In genomic region chr3:161649900-161650484, GRCh38 we compare ENCODE assay signal across 17 cellular contexts.
"Had no signal": no experiment of that assay in that cellular context is flagged by ENCODE, and none has a peak within 500 bp of the region (broad histone marks: within the 10 kb centered on the region; RNA-seq: fewer than 3 reads in every experiment).

No MANE protein-coding gene starts in this region.

- H3K4me2 ChIP-seq: smooth muscle cell had no signal

- H3K4me3 Mint-ChIP-seq: activated CD4-positive, alpha-beta memory T cell treated with anti-CD3 and anti-CD28 coated beads, Interleukin-2, amount 10 ng/mL, durations not matched to agents 7 days and 5 days; activated naive CD8-positive, alpha-beta T cell treated with anti-CD3 and anti-CD28 coated beads for 36 hours; activated T-cell treated with anti-CD3 and anti-CD28 coated beads, Interleukin-2, amount 50 U/mL, for 72 hours; immature natural killer cell; naive thymus-derived CD4-positive, alpha-beta T cell; stimulated activated effector memory CD8-positive, alpha-beta T cell treated with anti-CD3 and anti-CD28 coated beads, Interleukin-12 subunit alpha, Interleukin-12 subunit beta, amount 100 ng/mL, for 72 hours had no signal

- H3K27ac ChIP-seq: dorsolateral prefrontal cortex, tibial artery had no signal

- H3K9me3 ChIP-seq: tibial artery had no signal

- ATAC-seq: activated T-cell treated with anti-CD3 and anti-CD28 coated beads, Interleukin-2, amount 50 U/mL, for 72 hours; left cardiac atrium; naive thymus-derived CD4-positive, alpha-beta T cell; right cardiac atrium; stimulated activated effector memory CD8-positive, alpha-beta T cell treated with anti-CD3 and anti-CD28 coated beads, Interleukin-12 subunit alpha, Interleukin-12 subunit beta, amount 100 ng/mL, for 72 hours had no signal

- H3K36me3 ChIP-seq: tibial artery had no signal

- H3K36me3 Mint-ChIP-seq: activated naive CD8-positive, alpha-beta T cell treated with anti-CD3 and anti-CD28 coated beads for 36 hours; immature natural killer cell; naive thymus-derived CD4-positive, alpha-beta T cell; stimulated activated effector memory CD8-positive, alpha-beta T cell treated with anti-CD3 and anti-CD28 coated beads, Interleukin-12 subunit alpha, Interleukin-12 subunit beta, amount 100 ng/mL, for 72 hours had no signal

- H3K4me3 ChIP-seq: dorsolateral prefrontal cortex, lung, smooth muscle cell, tibial artery had no signal

- H3K27ac Mint-ChIP-seq: activated CD4-positive, alpha-beta memory T cell treated with anti-CD3 and anti-CD28 coated beads, Interleukin-2, amount 10 ng/mL, durations not matched to agents 7 days and 5 days; activated naive CD8-positive, alpha-beta T cell treated with anti-CD3 and anti-CD28 coated beads for 36 hours; activated T-cell treated with anti-CD3 and anti-CD28 coated beads, Interleukin-2, amount 50 U/mL, for 72 hours; immature natural killer cell; naive thymus-derived CD4-positive, alpha-beta T cell; progenitor cell of endocrine pancreas; stimulated activated effector memory CD8-positive, alpha-beta T cell treated with anti-CD3 and anti-CD28 coated beads, Interleukin-12 subunit alpha, Interleukin-12 subunit beta, amount 100 ng/mL, for 72 hours had no signal

- H3K4me1 ChIP-seq: tibial artery had no signal

- H3K4me1 Mint-ChIP-seq: activated CD4-positive, alpha-beta memory T cell treated with anti-CD3 and anti-CD28 coated beads, Interleukin-2, amount 10 ng/mL, durations not matched to agents 7 days and 5 days; activated naive CD8-positive, alpha-beta T cell treated with anti-CD3 and anti-CD28 coated beads for 36 hours; immature natural killer cell; naive thymus-derived CD4-positive, alpha-beta T cell; stimulated activated effector memory CD8-positive, alpha-beta T cell treated with anti-CD3 and anti-CD28 coated beads, Interleukin-12 subunit alpha, Interleukin-12 subunit beta, amount 100 ng/mL, for 72 hours had no signal

- H3K27me3 ChIP-seq: dorsolateral prefrontal cortex, tibial artery had no signal

- H3K27me3 Mint-ChIP-seq: activated CD4-positive, alpha-beta memory T cell treated with anti-CD3 and anti-CD28 coated beads, Interleukin-2, amount 10 ng/mL, durations not matched to agents 7 days and 5 days; activated naive CD8-positive, alpha-beta T cell treated with anti-CD3 and anti-CD28 coated beads for 36 hours; naive thymus-derived CD4-positive, alpha-beta T cell; progenitor cell of endocrine pancreas had no signal

- DNase-seq: activated CD4-positive, alpha-beta memory T cell treated with anti-CD3 and anti-CD28 coated beads, Interleukin-2, amount 10 ng/mL, durations not matched to agents 7 days and 5 days; activated CD4-positive, alpha-beta T cell treated with anti-CD3 and anti-CD28 coated beads for 1 hour; activated CD8-positive, alpha-beta memory T cell treated with anti-CD3 and anti-CD28 coated beads, Interleukin-2, amount 50 U/mL, for 4 hours; activated gamma-delta T cell treated with Interleukin-2 at 50 U/mL for 16 hours; activated naive CD8-positive, alpha-beta T cell treated with anti-CD3 and anti-CD28 coated beads for 36 hours; activated T-cell treated with anti-CD3 and anti-CD28 coated beads, Interleukin-2, amount 50 U/mL, for 72 hours; anterior cingulate cortex; dorsolateral prefrontal cortex; immature natural killer cell; left cardiac atrium; naive thymus-derived CD4-positive, alpha-beta T cell; right cardiac atrium; tibial artery had no signal
